Comparison of ENCODE assay signal across 9 cellular contexts in genomic region chr13:94239135-94239534, GRCh38.
A peak's percentile ranks its signal among the peaks of the same experiment; 100 is the strongest.
DNase-seq lines count a peak whose midpoint lies in the region; ATAC-seq and TF ChIP-seq lines count a peak whose summit lies in the region.
"Had no signal": no experiment of that assay in that cellular context is flagged by ENCODE, and none has a peak within 500 bp of the region (broad histone marks: within the 10 kb centered on the region; RNA-seq: fewer than 3 reads in every experiment).

No MANE protein-coding gene starts in this region.

- H3K27me3 ChIP-seq in upper lobe of right lung, result no peaks in the 10 kb centered on the region
- H3K27me3 ChIP-seq in left ventricle myocardium inferior (ENCODE audit: low read depth), result no peaks in the 10 kb centered on the region

- intact Hi-C loops in upper lobe of right lung (cut with DNase I) (no loop called here), left ventricle myocardium inferior (cut with micrococcal nuclease) (no loop called here)

- H3K4me1 ChIP-seq in upper lobe of right lung (no peaks in the 10 kb centered on the region), left ventricle myocardium inferior (no peaks in the 10 kb centered on the region)

- H3K36me3 ChIP-seq in upper lobe of right lung (no peaks in the 10 kb centered on the region), left ventricle myocardium inferior (no peaks in the 10 kb centered on the region)

- peak; percentile 72 for ATAC-seq in upper lobe of right lung
- no peak for ATAC-seq in HG02763 (IDR thresholded peaks at IDR 0.05; ENCODE audit: unreplicated experiment)

- peak; percentile 27 for DNase-seq in stimulated activated CD4-positive, alpha-beta T cell treated with anti-CD3 and anti-CD28 coated beads, Interleukin-15, amount 100 ng/mL, for 24 hours
- no peak for DNase-seq in stimulated activated CD4-positive, alpha-beta T cell treated with anti-CD3 and anti-CD28 coated beads, Interleukin-12 subunit alpha, Interleukin-12 subunit beta, amount 100 ng/mL, for 4 hours
- DNase-seq in KBM-7 (peak; percentile 63), dermis blood vessel endothelial cell (peak; percentile 28), upper lobe of right lung (no peak), KG1 (lab: John Stamatoyannopoulos, UW) (no peak), left ventricle myocardium inferior (no peak)
- DNase-seq: NCI-H524 treated with DMSO at 0.1 percent for 48 hours had no signal

- H3K9me3 ChIP-seq in upper lobe of right lung, result no peaks in the 10 kb centered on the region
- H3K9me3 ChIP-seq in left ventricle myocardium inferior (replicated peaks), result no peaks in the 10 kb centered on the region

- no peak overlapping the region for H3K4me3 ChIP-seq in upper lobe of right lung
- no peak overlapping the region for H3K4me3 ChIP-seq in left ventricle myocardium inferior

- in situ Hi-C loops in KBM-7 (cut with MboI; ENCODE audit: low pct_unique_long_range_greater_than_20kb, low sequenced_read_pairs), result no loop called here

- no peak for TF ChIP-seq CTCF in upper lobe of right lung (IDR thresholded peaks at IDR 0.05)
- TF ChIP-seq CTCF in left ventricle myocardium inferior (IDR thresholded peaks at IDR 0.05; ENCODE audit: borderline replicate concordance), result no peak

- no peak overlapping the region for H3K27ac ChIP-seq in upper lobe of right lung
- H3K27ac ChIP-seq in left ventricle myocardium inferior (replicated peaks), result no peak overlapping the region

Comparison
In these comparisons a context has a peak if more than half of its experiments do, and no peak if none do; other contexts are left out.
1. DNase-seq: peak in stimulated activated CD4-positive, alpha-beta T cell treated with anti-CD3 and anti-CD28 coated beads, Interleukin-15, amount 100 ng/mL, for 24 hours (single experiment), KBM-7 (single experiment) and dermis blood vessel endothelial cell (single experiment); none in stimulated activated CD4-positive, alpha-beta T cell treated with anti-CD3 and anti-CD28 coated beads, Interleukin-12 subunit alpha, Interleukin-12 subunit beta, amount 100 ng/mL, for 4 hours (single experiment), upper lobe of right lung (single experiment), KG1 (single experiment) and left ventricle myocardium inferior (single experiment).